Comparison of ENCODE assay signal across 8 cellular contexts in genomic region chr12:10214131-10214876, GRCh38. TPM values are rescaled to one million over a fixed set of nuclear protein-coding genes. Genes with fewer than 3 reads are reported as not detected.
DNase-seq lines count a peak whose midpoint lies in the region; ATAC-seq and TF ChIP-seq lines count a peak whose summit lies in the region.

No MANE protein-coding gene starts in this region.

- WGBS in spleen, 5 donors: 37 to 51% (median 40%) methylated on average over 10 of the region's 10 CpGs

- intact Hi-C loops in Right ventricle myocardium inferior (cut with DNase I): loop anchor here (5.0 to 10.0 kb wide), 4 partner anchors 60 to 958 kb away; partner anchors contain the start of genes SMIM10L1 and YBX3
- intact Hi-C loops in activated T-helper 2 cell treated with anti-CD3 and anti-CD28 coated beads, Interferon-gamma antibody, Interleukin-2, Interleukin-4, amounts not matched to agents 10 μg/mL and 5 μg/mL and 100 μg/mL, durations not matched to agents 14 hours and 24 hours and 36 hours (cut with micrococcal nuclease): loop anchor here (5.0 to 10.0 kb wide), 5 partner anchors 60 to 472 kb away; no protein-coding TSS in a partner anchor
- intact Hi-C loops in spleen (cut with DNase I; ENCODE audit: low total_unique reads): no loop called here

- peak overlapping the region; percentile 91 for H3K4me3 Mint-ChIP-seq in activated T-helper 2 cell treated with anti-CD3 and anti-CD28 coated beads, Interferon-gamma antibody, Interleukin-2, Interleukin-4, amounts not matched to agents 10 μg/mL and 5 μg/mL and 100 μg/mL, durations not matched to agents 14 hours and 24 hours and 36 hours (ENCODE audit: low read depth)

- H3K36me3 ChIP-seq in right atrium auricular region: peaks cover 26% of the 10 kb centered on the region
- peaks cover 3% of the 10 kb centered on the region for H3K36me3 ChIP-seq in iPS-18a (ENCODE audit: control insufficient read depth, low read depth, low read length)
- H3K36me3 ChIP-seq in spleen: peaks cover 0 to 26% (median 12%) of the 10 kb centered on the region in 6 donors

- H3K36me3 Mint-ChIP-seq in activated T-helper 2 cell treated with anti-CD3 and anti-CD28 coated beads, Interferon-gamma antibody, Interleukin-2, Interleukin-4, amounts not matched to agents 10 μg/mL and 5 μg/mL and 100 μg/mL, durations not matched to agents 14 hours and 24 hours and 36 hours (ENCODE audit: low read depth): no peaks in the 10 kb centered on the region

- peak overlapping the region; percentile 84 for H3K9ac ChIP-seq in iPS-18a (ENCODE audit: low read length)

- peaks cover 0 to 34% of the 10 kb centered on the region in 2 donors for H3K4me1 ChIP-seq in right atrium auricular region
- peaks cover 20% of the 10 kb centered on the region for H3K4me1 ChIP-seq in iPS-18a (ENCODE audit: control insufficient read depth, low read depth, low read length)
- peaks cover 6 to 45% (median 28%) of the 10 kb centered on the region in 6 donors for H3K4me1 ChIP-seq in spleen

- TF ChIP-seq CTCF in right atrium auricular region (IDR thresholded peaks at IDR 0.05): no peak
- no peak for TF ChIP-seq CTCF in spleen (IDR thresholded peaks at IDR 0.05 in 8 of 11, conservative IDR thresholded peaks at IDR 0.05 in 3 of 11)

- peak overlapping the region; percentile 100 for H3K27ac ChIP-seq in right atrium auricular region
- H3K27ac ChIP-seq in iPS-18a (ENCODE audit: low read length): no peak overlapping the region
- H3K27ac ChIP-seq in spleen: peak overlapping the region in 7 of 8 donors; percentile 96 to 98 (median 98)

- H3K9me3 ChIP-seq in right atrium auricular region (no peaks in the 10 kb centered on the region), iPS-18a (ENCODE audit: control insufficient read depth, low read depth, low read length) (no peaks in the 10 kb centered on the region), spleen (no peaks in the 10 kb centered on the region)

- no peaks in the 10 kb centered on the region for H3K27me3 ChIP-seq in right atrium auricular region
- H3K27me3 ChIP-seq in iPS-18a (ENCODE audit: control insufficient read depth, insufficient read depth, low read length): peaks cover 15% of the 10 kb centered on the region
- peaks cover 0 to 3% (median 0%) of the 10 kb centered on the region in 7 donors for H3K27me3 ChIP-seq in spleen (replicated peaks in 1 of 7)

- DNase-seq in right atrium auricular region (ENCODE audit: low spot score) (no peak), Right ventricle myocardium inferior (ENCODE audit: missing footprints) (no peak), spleen (no peak), NCI-H524 treated with DMSO at 0.1 percent for 48 hours (lab: John Stamatoyannopoulos, UW) (no peak), COR-L47 (lab: John Stamatoyannopoulos, UW) (no peak)
- DNase-seq in activated T-helper 2 cell treated with anti-CD3 and anti-CD28 coated beads, Interferon-gamma antibody, Interleukin-2, Interleukin-4, amounts not matched to agents 10 μg/mL and 5 μg/mL and 100 μg/mL, durations not matched to agents 14 hours and 24 hours and 36 hours (ENCODE audit: low spot score): no peak
- no peak for DNase-seq in stimulated activated CD4-positive, alpha-beta T cell treated with anti-CD3 and anti-CD28 coated beads, Interleukin-4, amount 100 ng/mL, for 1 hour

- H3K27ac Mint-ChIP-seq in activated T-helper 2 cell treated with anti-CD3 and anti-CD28 coated beads, Interferon-gamma antibody, Interleukin-2, Interleukin-4, amounts not matched to agents 10 μg/mL and 5 μg/mL and 100 μg/mL, durations not matched to agents 14 hours and 24 hours and 36 hours: peak overlapping the region; percentile 92

- no peak for TF ChIP-seq POLR2A in spleen (IDR thresholded peaks at IDR 0.05)

- no peak for ATAC-seq in Right ventricle myocardium inferior

- H3K4me1 Mint-ChIP-seq in activated T-helper 2 cell treated with anti-CD3 and anti-CD28 coated beads, Interferon-gamma antibody, Interleukin-2, Interleukin-4, amounts not matched to agents 10 μg/mL and 5 μg/mL and 100 μg/mL, durations not matched to agents 14 hours and 24 hours and 36 hours (ENCODE audit: low read depth): peaks cover 35% of the 10 kb centered on the region

- H3K27me3 Mint-ChIP-seq in activated T-helper 2 cell treated with anti-CD3 and anti-CD28 coated beads, Interferon-gamma antibody, Interleukin-2, Interleukin-4, amounts not matched to agents 10 μg/mL and 5 μg/mL and 100 μg/mL, durations not matched to agents 14 hours and 24 hours and 36 hours (ENCODE audit: low read depth): peaks cover 10% of the 10 kb centered on the region

- H3K9me3 Mint-ChIP-seq in activated T-helper 2 cell treated with anti-CD3 and anti-CD28 coated beads, Interferon-gamma antibody, Interleukin-2, Interleukin-4, amounts not matched to agents 10 μg/mL and 5 μg/mL and 100 μg/mL, durations not matched to agents 14 hours and 24 hours and 36 hours: no peaks in the 10 kb centered on the region

- H3K4me3 ChIP-seq in right atrium auricular region (peak overlapping the region; percentile 83 to 98), iPS-18a (ENCODE audit: low read length) (peak overlapping the region; percentile 95), spleen (peak overlapping the region; percentile 64 to 83 (median 72))

RNA-seq across cellular contexts. Expression of gene GABARAPL1, which starts 1.6 kb away (rescaled TPM):
- 100 to 1,000 TPM; 180 to 335 TPM for total RNA-seq in right atrium auricular region
- 282 TPM for total RNA-seq in Right ventricle myocardium inferior
- total RNA-seq in activated T-helper 2 cell treated with anti-CD3 and anti-CD28 coated beads, Interferon-gamma antibody, Interleukin-2, Interleukin-4, amounts not matched to agents 10 μg/mL and 5 μg/mL and 100 μg/mL, durations not matched to agents 14 hours and 24 hours and 36 hours: 4.0 and 5.2 TPM in 2 replicates
- 10 to 100 TPM; 29.8 to 79.7 (median 53.4) TPM for total RNA-seq in spleen
- polyA plus RNA-seq in spleen: 10 to 100 TPM in 2 of 3 donors, 1 to 10 TPM in 1; 10.0 to 22.5 (median 13.5) TPM

RNA-seq across cellular contexts. Expression of gene TMEM52B, which starts 35.5 kb away (rescaled TPM):
- total RNA-seq in right atrium auricular region: under 1 TPM in 1 of 2 donors, not detected in 1; 0.51 TPM
- total RNA-seq in Right ventricle myocardium inferior: not detected
- total RNA-seq in activated T-helper 2 cell treated with anti-CD3 and anti-CD28 coated beads, Interferon-gamma antibody, Interleukin-2, Interleukin-4, amounts not matched to agents 10 μg/mL and 5 μg/mL and 100 μg/mL, durations not matched to agents 14 hours and 24 hours and 36 hours: not detected in 2 replicates
- under 1 TPM in 2 of 7 donors, not detected in 5; 0.19 to 0.40 TPM for total RNA-seq in spleen
- under 1 TPM in 1 of 3 donors, not detected in 2; 0.06 TPM for polyA plus RNA-seq in spleen

RNA-seq across cellular contexts. Expression of gene OLR1, which starts 42.4 kb away (rescaled TPM):
- total RNA-seq in right atrium auricular region (1 to 10 TPM; 1.6 to 2.5 TPM), Right ventricle myocardium inferior (0.24 TPM), spleen (10 to 100 TPM in 1 of 7 donors, 1 to 10 TPM in 3, not detected in 3; 1.2 to 10.5 (median 1.3) TPM)
- not detected in 2 replicates for total RNA-seq in activated T-helper 2 cell treated with anti-CD3 and anti-CD28 coated beads, Interferon-gamma antibody, Interleukin-2, Interleukin-4, amounts not matched to agents 10 μg/mL and 5 μg/mL and 100 μg/mL, durations not matched to agents 14 hours and 24 hours and 36 hours
- polyA plus RNA-seq in spleen: under 1 TPM; 0.09 to 0.22 (median 0.13) TPM
